Comparison of ENCODE assay signal across 22 cellular contexts in the genomic region with DNA sequence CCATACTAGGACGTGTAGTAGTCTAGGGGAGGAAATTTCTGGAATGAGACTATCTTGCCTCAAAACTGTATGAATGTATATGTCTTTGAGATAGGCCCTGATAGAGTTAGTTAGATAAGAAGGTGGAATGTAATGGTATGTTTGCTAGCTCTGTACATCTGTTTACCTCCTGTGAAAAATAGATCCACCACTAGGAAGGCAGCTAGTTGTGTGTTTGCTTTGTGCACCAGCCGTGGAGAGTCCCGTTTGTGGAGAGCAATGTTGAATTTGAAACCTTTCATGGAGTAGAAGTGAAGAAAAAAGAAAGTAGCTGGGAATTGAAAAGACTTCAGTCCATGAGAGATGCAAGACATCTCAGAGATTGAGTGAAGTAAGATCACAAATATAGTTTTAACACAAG. TPM values are rescaled to one million over a fixed set of nuclear protein-coding genes. Genes with fewer than 3 reads are reported as not detected.
A peak's percentile ranks its signal among the peaks of the same experiment; 100 is the strongest.
DNase-seq lines count a peak whose midpoint lies in the region; ATAC-seq and TF ChIP-seq lines count a peak whose summit lies in the region.
"Had no signal": no experiment of that assay in that cellular context is flagged by ENCODE, and none has a peak within 500 bp of the region (broad histone marks: within the 10 kb centered on the region; RNA-seq: fewer than 3 reads in every experiment).

No MANE protein-coding gene starts in this region.

- ATAC-seq in GM19455 (IDR thresholded peaks at IDR 0.05; ENCODE audit: unreplicated experiment), result no peak
- no peak for ATAC-seq in HG03521 (IDR thresholded peaks at IDR 0.05; ENCODE audit: unreplicated experiment)
- no peak for ATAC-seq in natural killer cell treated with Interleukin-12 subunit alpha and Interleukin-12 subunit beta and Interleukin-15 and Interleukin-18, amount 100 ng/mL, for 72 hours
- ATAC-seq: T-cell had no signal

- peak overlapping the region; percentile 43 for H3K4me3 Mint-ChIP-seq in nephron progenitor cell
- H3K4me3 Mint-ChIP-seq in natural killer cell treated with Interleukin-12 subunit alpha and Interleukin-12 subunit beta and Interleukin-15 and Interleukin-18, amount 100 ng/mL, for 72 hours, result no peak overlapping the region
- H3K4me3 Mint-ChIP-seq: CD4-positive, CD25-positive, alpha-beta regulatory T cell; T-cell had no signal

- peak overlapping the region; percentile 92 for H3K27ac Mint-ChIP-seq in nephron progenitor cell
- H3K27ac Mint-ChIP-seq in natural killer cell treated with Interleukin-12 subunit alpha and Interleukin-12 subunit beta and Interleukin-15 and Interleukin-18, amount 100 ng/mL, for 72 hours, result no peak overlapping the region
- H3K27ac Mint-ChIP-seq: CD4-positive, CD25-positive, alpha-beta regulatory T cell; T-cell had no signal

- peaks cover 36% of the 10 kb centered on the region for H3K4me1 Mint-ChIP-seq in nephron progenitor cell
- H3K4me1 Mint-ChIP-seq in natural killer cell treated with Interleukin-12 subunit alpha and Interleukin-12 subunit beta and Interleukin-15 and Interleukin-18, amount 100 ng/mL, for 72 hours (ENCODE audit: low read depth in 2 of 2), result no peaks in the 10 kb centered on the region
- H3K4me1 Mint-ChIP-seq: CD4-positive, CD25-positive, alpha-beta regulatory T cell; T-cell had no signal

- H3K79me2 ChIP-seq in hepatocyte, result peaks cover 40% of the 10 kb centered on the region

- no peaks in the 10 kb centered on the region for H3K9me3 Mint-ChIP-seq in nephron progenitor cell
- H3K9me3 Mint-ChIP-seq in natural killer cell treated with Interleukin-12 subunit alpha and Interleukin-12 subunit beta and Interleukin-15 and Interleukin-18, amount 100 ng/mL, for 72 hours, result peaks cover 24% of the 10 kb centered on the region

- 40% methylated on average over 3 of the region's 3 CpGs for WGBS in hepatocyte (ENCODE audit: low lambda C conversion rate, missing lambda C conversion rate)

- DNase-seq in DMS53 (lab: John Stamatoyannopoulos, UW), result peak; percentile 84
- no peak for DNase-seq in hepatocyte (ENCODE audit: low spot score)
- no peak for DNase-seq in nephron progenitor cell
- DNase-seq in NCI-H2171 (lab: John Stamatoyannopoulos, UW), result no peak
- DNase-seq in natural killer cell treated with Interleukin-12 subunit alpha and Interleukin-12 subunit beta and Interleukin-15 and Interleukin-18, amount 100 ng/mL, for 72 hours (ENCODE audit: low spot score), result no peak
- DNase-seq: CD4-positive, CD25-positive, alpha-beta regulatory T cell; COR-L47; EL; GF-D8; MG63; NCI-H1417 treated with DMSO at 0.1 percent for 48 hours; NCI-H187; NCI-H2107; NCI-H226; NCI-H526 treated with DMSO at 0.1 percent for 48 hours; NK-92 treated with Interleukin-12 subunit alpha and Interleukin-12 subunit beta, amount 100 ng/mL, for 24 hours; Peyer's patch; T-cell had no signal

- H3K36me3 ChIP-seq in HEK293 (ENCODE audit: control insufficient read depth in 2 of 2, insufficient read depth in 1 of 2, low read length in 2 of 2) (no peaks in the 10 kb centered on the region), hepatocyte (replicated peaks; ENCODE audit: insufficient read depth, low read depth) (no peaks in the 10 kb centered on the region)
- H3K36me3 ChIP-seq: MG63, Peyer's patch had no signal

- no peaks in the 10 kb centered on the region for H3K9me2 ChIP-seq in hepatocyte (replicated peaks; ENCODE audit: insufficient read depth)

- H2AFZ ChIP-seq in hepatocyte, result peak overlapping the region; percentile 22

- H3K4me1 ChIP-seq in HEK293 (ENCODE audit: control insufficient read depth, insufficient read depth, low read length) (peaks cover 7% of the 10 kb centered on the region), hepatocyte (ENCODE audit: insufficient read depth) (no peaks in the 10 kb centered on the region)
- H3K4me1 ChIP-seq: Peyer's patch had no signal

- no peaks in the 10 kb centered on the region for H3K9me3 ChIP-seq in HEK293 (ENCODE audit: control insufficient read depth, insufficient read depth, low read depth, low read length)
- no peaks in the 10 kb centered on the region for H3K9me3 ChIP-seq in hepatocyte (ENCODE audit: low read depth)
- H3K9me3 ChIP-seq: MG63, Peyer's patch had no signal

- CTCF ChIA-PET in HEK293 (lab: Yijun Ruan, JAX), result interaction anchor here (0.6 kb wide), 1 partner anchor 18 kb away, joined by 3 read pairs; no protein-coding TSS in a partner anchor

- POLR2A ChIA-PET in HEK293 (lab: Yijun Ruan, JAX), result no interaction called here

- H4K20me1 ChIP-seq in hepatocyte (ENCODE audit: insufficient read depth, poor library complexity, severe bottlenecking), result no peaks in the 10 kb centered on the region

- no peaks in the 10 kb centered on the region for H3K36me3 Mint-ChIP-seq in nephron progenitor cell (ENCODE audit: low read depth)
- peaks cover 5% of the 10 kb centered on the region for H3K36me3 Mint-ChIP-seq in natural killer cell treated with Interleukin-12 subunit alpha and Interleukin-12 subunit beta and Interleukin-15 and Interleukin-18, amount 100 ng/mL, for 72 hours
- H3K36me3 Mint-ChIP-seq: CD4-positive, CD25-positive, alpha-beta regulatory T cell; T-cell had no signal

- H3K4me3 ChIP-seq in HEK293 (ENCODE audit: low read depth, low read length) (no peak overlapping the region), hepatocyte (no peak overlapping the region)
- H3K4me3 ChIP-seq: MG63, Peyer's patch had no signal

- H3K27ac ChIP-seq in HEK293 (ENCODE audit: extremely low read depth, low read depth, low read length), result no peak overlapping the region
- peak overlapping the region; percentile 13 for H3K27ac ChIP-seq in hepatocyte
- H3K27ac ChIP-seq: Peyer's patch had no signal

- peak overlapping the region; percentile 58 for H3K4me2 ChIP-seq in hepatocyte

- TF ChIP-seq CTCF in HEK293 (tag by site-specific recombination; IDR thresholded peaks at IDR 0.05), result no peak
- no peak for TF ChIP-seq CTCF in hepatocyte (IDR thresholded peaks at IDR 0.05; ENCODE audit: poor library complexity)
- TF ChIP-seq CTCF in nephron progenitor cell (IDR thresholded peaks at IDR 0.05), result no peak

- no peaks in the 10 kb centered on the region for H3K27me3 ChIP-seq in hepatocyte
- H3K27me3 ChIP-seq: Peyer's patch had no signal

- H3K27me3 Mint-ChIP-seq in nephron progenitor cell (ENCODE audit: low read depth, poor library complexity), result peaks cover 2% of the 10 kb centered on the region
- H3K27me3 Mint-ChIP-seq in natural killer cell treated with Interleukin-12 subunit alpha and Interleukin-12 subunit beta and Interleukin-15 and Interleukin-18, amount 100 ng/mL, for 72 hours, result no peaks in the 10 kb centered on the region
- H3K27me3 Mint-ChIP-seq: CD4-positive, CD25-positive, alpha-beta regulatory T cell; T-cell had no signal

TF ChIP-seq in HEK293, 187 proteins besides CTCF, POLR2A, EP300 and RAD21:
- peak; percentile 77; the same call in 1 of the 2 replicates for TF ChIP-seq TRIM28 (IDR thresholded peaks at IDR 0.05; ENCODE audit: borderline replicate concordance, low read length)
- TF ChIP-seq, protein P1, sequence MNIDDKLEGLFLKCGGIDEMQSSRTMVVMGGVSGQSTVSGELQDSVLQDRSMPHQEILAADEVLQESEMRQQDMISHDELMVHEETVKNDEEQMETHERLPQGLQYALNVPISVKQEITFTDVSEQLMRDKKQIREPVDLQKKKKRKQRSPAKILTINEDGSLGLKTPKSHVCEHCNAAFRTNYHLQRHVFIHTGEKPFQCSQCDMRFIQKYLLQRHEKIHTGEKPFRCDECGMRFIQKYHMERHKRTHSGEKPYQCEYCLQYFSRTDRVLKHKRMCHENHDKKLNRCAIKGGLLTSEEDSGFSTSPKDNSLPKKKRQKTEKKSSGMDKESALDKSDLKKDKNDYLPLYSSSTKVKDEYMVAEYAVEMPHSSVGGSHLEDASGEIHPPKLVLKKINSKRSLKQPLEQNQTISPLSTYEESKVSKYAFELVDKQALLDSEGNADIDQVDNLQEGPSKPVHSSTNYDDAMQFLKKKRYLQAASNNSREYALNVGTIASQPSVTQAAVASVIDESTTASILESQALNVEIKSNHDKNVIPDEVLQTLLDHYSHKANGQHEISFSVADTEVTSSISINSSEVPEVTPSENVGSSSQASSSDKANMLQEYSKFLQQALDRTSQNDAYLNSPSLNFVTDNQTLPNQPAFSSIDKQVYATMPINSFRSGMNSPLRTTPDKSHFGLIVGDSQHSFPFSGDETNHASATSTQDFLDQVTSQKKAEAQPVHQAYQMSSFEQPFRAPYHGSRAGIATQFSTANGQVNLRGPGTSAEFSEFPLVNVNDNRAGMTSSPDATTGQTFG (tag by site-specific recombination; IDR thresholded peaks at IDR 0.05; ENCODE audit: borderline replicate concordance), result no peak

RNA-seq across cellular contexts. Expression of gene ASXL3, which starts 25.4 kb away (rescaled TPM):
- 6.9 and 8.7 TPM in 2 replicates for total RNA-seq in hepatocyte
- 1.4 and 2.7 TPM in 2 replicates for polyA plus RNA-seq in hepatocyte
- not detected for total RNA-seq in natural killer cell treated with Interleukin-12 subunit alpha and Interleukin-12 subunit beta and Interleukin-15 and Interleukin-18, amount 100 ng/mL, for 72 hours
- total RNA-seq: CD4-positive, CD25-positive, alpha-beta regulatory T cell; T-cell had no signal
- polyA plus RNA-seq: BJ; CD4-positive, CD25-positive, alpha-beta regulatory T cell had no signal
